In the genomic region with DNA sequence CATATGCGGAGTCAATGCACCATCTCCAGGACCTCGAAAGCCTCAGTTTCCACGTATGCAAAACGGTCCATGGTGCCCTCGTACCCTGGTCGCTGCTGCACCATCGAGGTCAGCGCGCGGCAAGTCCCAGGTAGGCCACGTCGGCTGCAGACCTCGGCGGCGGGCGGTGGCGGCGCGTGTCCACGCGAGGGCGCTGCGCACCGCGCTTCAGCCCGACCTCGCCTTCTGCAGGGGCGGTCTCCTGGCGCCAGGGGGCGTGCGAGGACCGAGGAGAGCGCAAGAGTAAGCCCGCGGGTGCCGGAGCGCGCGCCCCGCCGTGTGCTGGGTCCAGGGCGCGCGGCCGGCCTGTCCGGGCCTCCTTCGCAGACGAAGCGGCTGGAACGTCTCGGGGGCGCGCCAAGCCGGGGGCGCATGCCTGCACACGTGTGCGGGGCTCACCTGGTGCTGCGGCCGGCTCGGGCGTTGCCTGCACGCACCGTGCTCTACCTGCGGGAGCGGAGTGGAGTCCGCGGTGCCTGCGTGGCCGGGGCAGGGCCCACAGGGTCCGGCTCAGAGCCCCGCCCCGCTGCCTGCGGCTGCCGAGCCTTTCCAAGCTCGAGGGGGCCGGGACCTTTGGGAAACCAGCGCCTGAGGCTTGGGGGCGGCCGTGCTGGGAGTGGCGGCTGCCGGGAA, we compare ENCODE assay signal across 8 cellular contexts. TPM values are rescaled to one million over a fixed set of nuclear protein-coding genes. Genes with fewer than 3 reads are reported as not detected.
A peak's percentile ranks its signal among the peaks of the same experiment; 100 is the strongest.
DNase-seq lines count a peak whose midpoint lies in the region; ATAC-seq, FAIRE-seq and TF ChIP-seq lines count a peak whose summit lies in the region.

No MANE protein-coding gene starts in this region.

- H3K36me3 ChIP-seq in HepG2 (replicated peaks in 1 of 2; ENCODE audit: control insufficient read depth in 1 of 2, insufficient read depth in 2 of 2, low read length in 2 of 2) = peaks cover 0 to 6% of the 10 kb centered on the region in 2 experiments; a peak in 2 of 5 replicates

- H3K4me3 Mint-ChIP-seq in activated CD4-positive, alpha-beta T cell treated with anti-CD3 and anti-CD28 coated beads, Interleukin-2, amount 10 ng/mL, durations not matched to agents 24 days and 14 days = peak overlapping the region; percentile 26
- H3K4me3 Mint-ChIP-seq in dendritic cell treated with granulocyte-macrophage colony-stimulating factor and Interleukin-4, amounts not matched to agents 40 ng/mL and 50 ng/mL, for 4 days = peak overlapping the region; percentile 17

- in situ Hi-C loops in HepG2 (cut with HindIII; ENCODE audit: extremely low pct_ligation_motif_present, low pct_unique_long_range_greater_than_20kb) = loop anchor here (25.0 kb wide), 1 partner anchor 1697 kb away; no protein-coding TSS in a partner anchor

- no peaks in the 10 kb centered on the region for H3K4me1 ChIP-seq in HepG2 (ENCODE audit: insufficient read depth, low read length)

- POLR2A ChIA-PET in HepG2 (lab: Yijun Ruan, JAX) = no interaction called here

- intact Hi-C loops in activated CD4-positive, alpha-beta T cell treated with anti-CD3 and anti-CD28 coated beads, Interleukin-2, amount 10 ng/mL, durations not matched to agents 24 days and 14 days (cut with micrococcal nuclease) = no loop called here
- intact Hi-C loops in dendritic cell treated with granulocyte-macrophage colony-stimulating factor and Interleukin-4, amounts not matched to agents 40 ng/mL and 50 ng/mL, for 4 days (cut with micrococcal nuclease) = no loop called here
- intact Hi-C loops in HepG2 (cut with micrococcal nuclease; ENCODE audit: unreplicated experiment) = no loop called here

- peak; percentile 41 for DNase-seq in NCI-H2171 (lab: John Stamatoyannopoulos, UW)
- DNase-seq in activated CD4-positive, alpha-beta T cell treated with anti-CD3 and anti-CD28 coated beads, Interleukin-2, amount 10 ng/mL, durations not matched to agents 24 days and 14 days = peak; percentile 98
- DNase-seq in HepG2 (ENCODE audit: low spot score) = peak; percentile 68
- peak; percentile 86 for DNase-seq in stimulated activated CD4-positive, alpha-beta T cell treated with anti-CD3 and anti-CD28 coated beads, Interleukin-1b, Interleukin-23, amount 100 ng/mL, for 48 hours

- no peak overlapping the region for H3K27ac Mint-ChIP-seq in activated CD4-positive, alpha-beta T cell treated with anti-CD3 and anti-CD28 coated beads, Interleukin-2, amount 10 ng/mL, durations not matched to agents 24 days and 14 days
- H3K27ac Mint-ChIP-seq in dendritic cell treated with granulocyte-macrophage colony-stimulating factor and Interleukin-4, amounts not matched to agents 40 ng/mL and 50 ng/mL, for 4 days = no peak overlapping the region

- FAIRE-seq in HepG2 (lab: Jason Lieb, UNC) = no peak

- no peak overlapping the region for H2AFZ ChIP-seq in HepG2 (ENCODE audit: low read length)

- H3K4me3 ChIP-seq in HepG2 (replicated peaks in 1 of 3; ENCODE audit: insufficient read depth in 1 of 3, low read depth in 2 of 3, low read length in 3 of 3) = peak overlapping the region in 2 of 3 experiments; percentile 56 to 68; a peak in 4 of 6 replicates

- H3K79me2 ChIP-seq in HepG2 (ENCODE audit: insufficient read depth, low read length) = no peaks in the 10 kb centered on the region

- peak; percentile 98 for TF ChIP-seq RAD21 in HepG2 (CRISPR knock-in tag; IDR thresholded peaks at IDR 0.05)

- peaks cover 8% of the 10 kb centered on the region for H3K36me3 Mint-ChIP-seq in activated CD4-positive, alpha-beta T cell treated with anti-CD3 and anti-CD28 coated beads, Interleukin-2, amount 10 ng/mL, durations not matched to agents 24 days and 14 days (ENCODE audit: low read depth)
- peaks cover 28% of the 10 kb centered on the region for H3K36me3 Mint-ChIP-seq in dendritic cell treated with granulocyte-macrophage colony-stimulating factor and Interleukin-4, amounts not matched to agents 40 ng/mL and 50 ng/mL, for 4 days (ENCODE audit: low read depth)

- no CpG with 5 or more reads among the region's 81 CpGs for WGBS in HepG2 (ENCODE audit: low lambda C conversion rate)

- H3K27me3 ChIP-seq in HepG2 (ENCODE audit: control insufficient read depth in 1 of 2, insufficient read depth in 2 of 2, low read length in 2 of 2) = no peaks in the 10 kb centered on the region

- H3K27ac ChIP-seq in 22Rv1 = no peak overlapping the region
- no peak overlapping the region for H3K27ac ChIP-seq in HepG2 (ENCODE audit: extremely low read length, insufficient read depth, low read length)

- peak; percentile 92 for ATAC-seq in GM18505 (IDR thresholded peaks at IDR 0.05; ENCODE audit: unreplicated experiment)
- peak; percentile 94 for ATAC-seq in HG02973 (IDR thresholded peaks at IDR 0.05; ENCODE audit: unreplicated experiment)
- ATAC-seq in HepG2 = peak; percentile 78

- H3K9me3 ChIP-seq in HepG2 (ENCODE audit: low read length) = no peaks in the 10 kb centered on the region

- H3K9ac ChIP-seq in HepG2 (ENCODE audit: insufficient read depth, low read depth, low read length) = peak overlapping the region; percentile 62

- TF ChIP-seq POLR2A in GM18505 (IDR thresholded peaks at IDR 0.05; ENCODE audit: borderline replicate concordance, extremely low read depth, insufficient read depth, insufficient read length) = no peak
- no peak for TF ChIP-seq POLR2A in HepG2 (IDR thresholded peaks at IDR 0.05; ENCODE audit: insufficient read depth in 1 of 2, low read depth in 2 of 2, low read length in 2 of 2)

- H3K27me3 Mint-ChIP-seq in activated CD4-positive, alpha-beta T cell treated with anti-CD3 and anti-CD28 coated beads, Interleukin-2, amount 10 ng/mL, durations not matched to agents 24 days and 14 days = peaks cover 8% of the 10 kb centered on the region
- peaks cover 17% of the 10 kb centered on the region for H3K27me3 Mint-ChIP-seq in dendritic cell treated with granulocyte-macrophage colony-stimulating factor and Interleukin-4, amounts not matched to agents 40 ng/mL and 50 ng/mL, for 4 days

- CTCF ChIA-PET in HepG2 (lab: Yijun Ruan, JAX; ENCODE audit: low intra/inter-chr PET ratio, low total read pairs) = no interaction called here

- H4K20me1 ChIP-seq in HepG2 (ENCODE audit: insufficient read depth, low read length) = no peaks in the 10 kb centered on the region

- TF ChIP-seq CTCF in 22Rv1 (IDR thresholded peaks at IDR 0.05) = peak; percentile 100
- peak; percentile 98 for TF ChIP-seq CTCF in HepG2 (CRISPR knock-in tag; IDR thresholded peaks at IDR 0.05)

- H3K4me1 Mint-ChIP-seq in activated CD4-positive, alpha-beta T cell treated with anti-CD3 and anti-CD28 coated beads, Interleukin-2, amount 10 ng/mL, durations not matched to agents 24 days and 14 days = peaks cover 4% of the 10 kb centered on the region
- H3K4me1 Mint-ChIP-seq in dendritic cell treated with granulocyte-macrophage colony-stimulating factor and Interleukin-4, amounts not matched to agents 40 ng/mL and 50 ng/mL, for 4 days (ENCODE audit: low read depth) = peaks cover 5% of the 10 kb centered on the region

- no TSS peak for BruUV-seq in HepG2 (replicated peaks; lab: Mats Ljungman, UMichigan)

- TF ChIP-seq EP300 in HepG2 (IDR thresholded peaks at IDR 0.05; ENCODE audit: low read depth in 2 of 2, low read length in 2 of 2) (no peak), HepG2 (CRISPR knock-in tag; IDR thresholded peaks at IDR 0.05; ENCODE audit: borderline replicate concordance) (no peak)

- H3K9me3 Mint-ChIP-seq in activated CD4-positive, alpha-beta T cell treated with anti-CD3 and anti-CD28 coated beads, Interleukin-2, amount 10 ng/mL, durations not matched to agents 24 days and 14 days = no peaks in the 10 kb centered on the region
- H3K9me3 Mint-ChIP-seq in dendritic cell treated with granulocyte-macrophage colony-stimulating factor and Interleukin-4, amounts not matched to agents 40 ng/mL and 50 ng/mL, for 4 days = no peaks in the 10 kb centered on the region

- peak overlapping the region; percentile 73 for H3K4me2 ChIP-seq in HepG2 (ENCODE audit: low read depth, low read length)

TF ChIP-seq in HepG2, 621 proteins besides CTCF, POLR2A, EP300 and RAD21 (continues in another document):
- TF ChIP-seq ZNF547 (CRISPR knock-in tag; IDR thresholded peaks at IDR 0.05) = peak; percentile 81; the same call in 1 of the 2 replicates
- TF ChIP-seq SMARCC2 (IDR thresholded peaks at IDR 0.05) = no peak
- no peak for TF ChIP-seq RFX5 (IDR thresholded peaks at IDR 0.05; ENCODE audit: low read depth, low read length)
- no peak for TF ChIP-seq RFX3 (CRISPR knock-in tag; IDR thresholded peaks at IDR 0.05)
- TF ChIP-seq ZNF782 (CRISPR knock-in tag; IDR thresholded peaks at IDR 0.05; ENCODE audit: borderline replicate concordance) = no peak; the same call in 1 of the 2 replicates

RNA-seq across cellular contexts. Expression of gene GLRX3, which starts 54.0 kb away (rescaled TPM):
- total RNA-seq in activated CD4-positive, alpha-beta T cell treated with anti-CD3 and anti-CD28 coated beads, Interleukin-2, amount 10 ng/mL, durations not matched to agents 24 days and 14 days = 136 and 149 TPM in 2 replicates
- 135 and 185 TPM in 2 replicates for total RNA-seq in HepG2 (2016; rRNA removed; fragmentation: Illumina TruSeq; extraction: Trizol)
- total RNA-seq in HepG2 (2016; cell fraction: cytosol; rRNA removed; fragmentation: Illumina TruSeq; extraction: Trizol; ENCODE audit: low read depth) = 53.2 and 56.2 TPM in 2 replicates
- 139 and 200 TPM in 2 replicates for total RNA-seq in HepG2 (2016; cell fraction: insoluble cytoplasmic fraction; rRNA removed; fragmentation: Illumina TruSeq; extraction: Trizol)
- total RNA-seq in HepG2 (2016; cell fraction: membrane; rRNA removed; fragmentation: Illumina TruSeq; extraction: Trizol) = 74.0 and 76.4 TPM in 2 replicates
- 50.5 and 57.7 TPM in 2 replicates for total RNA-seq in HepG2 (2016; cell fraction: nucleus; rRNA removed; fragmentation: Illumina TruSeq; extraction: Trizol)
- polyA plus RNA-seq in HepG2 (2011; rRNA removed) = 67.1 and 91.4 TPM in 2 replicates
- 51.8 and 58.2 TPM in 2 replicates for polyA plus RNA-seq in HepG2 (2011; cell fraction: cytosol; rRNA removed)
- 29.6 and 40.4 TPM in 2 replicates for polyA plus RNA-seq in HepG2 (2011; cell fraction: nucleus; rRNA removed)
- 91.5 and 92.8 TPM in 2 replicates for polyA plus RNA-seq in HepG2 (2012)
- 52.7 and 54.0 TPM in 2 replicates for polyA plus RNA-seq in HepG2 (2016; cell fraction: cytosol; fragmentation: Illumina TruSeq; extraction: Trizol; ENCODE audit: low read depth)
- 190 and 206 TPM in 2 replicates for polyA plus RNA-seq in HepG2 (2016; cell fraction: insoluble cytoplasmic fraction; fragmentation: Illumina TruSeq; extraction: Trizol; ENCODE audit: low read depth)
- 63.1 and 66.1 TPM in 2 replicates for polyA plus RNA-seq in HepG2 (2016; cell fraction: membrane; fragmentation: Illumina TruSeq; extraction: Trizol; ENCODE audit: low read depth)
- 81.2 and 94.4 TPM in 2 replicates for polyA plus RNA-seq in HepG2 (2016; cell fraction: nucleus; fragmentation: Illumina TruSeq; extraction: Trizol; ENCODE audit: insufficient read depth, low read depth)
- polyA minus RNA-seq in HepG2 (2011; rRNA and poly(A)+ RNA removed; ENCODE audit: low replicate concordance) = 14.1 and 28.5 TPM in 2 replicates
- 29.1 and 30.6 TPM in 2 replicates for polyA minus RNA-seq in HepG2 (2011; cell fraction: cytosol; rRNA and poly(A)+ RNA removed)
- polyA minus RNA-seq in HepG2 (2011; cell fraction: nucleus; rRNA and poly(A)+ RNA removed) = 48.8 and 52.1 TPM in 2 replicates

Comparison
In these comparisons a context has a peak if more than half of its experiments do, and no peak if none do; other contexts are left out.
1. DNase-seq: peak in every context shown above with its lines; median percentile 98 in activated CD4-positive, alpha-beta T cell treated with anti-CD3 and anti-CD28 coated beads, Interleukin-2, amount 10 ng/mL, durations not matched to agents 24 days and 14 days; 86 in stimulated activated CD4-positive, alpha-beta T cell treated with anti-CD3 and anti-CD28 coated beads, Interleukin-1b, Interleukin-23, amount 100 ng/mL, for 48 hours; 68 in HepG2; 41 in NCI-H2171.